ENCODE assay signal across 11 cellular contexts in the genomic region with DNA sequence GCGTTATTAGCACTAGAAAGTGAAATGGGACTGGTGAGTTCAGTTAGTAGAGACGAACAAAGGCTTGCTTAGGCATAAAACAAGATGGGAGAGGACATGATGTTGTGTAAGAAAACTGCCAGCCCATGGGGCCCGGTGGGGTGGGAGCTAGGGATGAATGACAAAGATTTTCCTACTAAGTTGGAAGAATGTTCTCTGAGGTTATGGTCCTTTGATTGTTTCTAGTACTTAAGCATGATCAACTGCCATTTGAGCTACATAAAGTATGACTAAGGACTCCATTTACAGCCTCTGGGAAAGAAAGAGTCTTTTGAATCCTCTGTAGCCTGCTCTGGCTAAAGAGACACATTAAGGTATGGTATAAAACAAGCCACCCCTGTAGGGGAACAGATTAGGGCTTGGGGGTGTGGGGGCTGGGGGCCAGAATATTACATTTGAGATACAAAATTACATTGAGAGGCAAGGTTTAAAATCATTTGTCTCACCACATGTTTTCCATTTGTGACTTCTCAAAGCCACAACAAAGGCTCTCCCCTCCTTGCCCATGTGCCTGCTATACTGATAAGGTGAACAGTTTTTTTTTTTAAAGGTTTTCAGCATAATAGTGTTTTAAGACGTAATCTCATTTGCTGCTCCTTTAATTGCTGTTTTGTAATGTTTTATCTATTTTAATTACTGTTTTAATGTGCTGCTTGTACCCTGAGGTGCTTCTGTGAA.
A peak's percentile ranks its signal among the peaks of the same experiment; 100 is the strongest.
DNase-seq lines count a peak whose midpoint lies in the region; ATAC-seq, FAIRE-seq and TF ChIP-seq lines count a peak whose summit lies in the region.
"Had no signal": no experiment of that assay in that cellular context is flagged by ENCODE, and none has a peak within 500 bp of the region (broad histone marks: within the 10 kb centered on the region; RNA-seq: fewer than 3 reads in every experiment).

No MANE protein-coding gene starts in this region.

- intact Hi-C loops in activated CD4-positive, alpha-beta T cell treated with anti-CD3 and anti-CD28 coated beads for 36 hours (cut with DNase I, micrococcal nuclease) = loop anchor here in 1 of 2 experiments (5.0 to 10.0 kb wide), 4 partner anchors 94 to 378 kb away; no protein-coding TSS in a partner anchor
- intact Hi-C loops in endothelial cell of umbilical vein (cut with micrococcal nuclease) = loop anchor here (1.0 to 10.0 kb wide), 8 partner anchors 112 to 529 kb away; a partner anchor contains a TSS

- POLR2A ChIA-PET in activated CD4-positive, alpha-beta T cell treated with anti-CD3 and anti-CD28 coated beads for 36 hours (lab: Charles Lee) = no interaction called here
- POLR2A ChIA-PET in endothelial cell of umbilical vein (lab: Charles Lee) = interaction anchor here (0.6 kb wide), 1 partner anchor 382 kb away, joined by 3 read pairs; no protein-coding TSS in a partner anchor

- no peaks in the 10 kb centered on the region for H3K27me3 Mint-ChIP-seq in activated CD4-positive, alpha-beta T cell treated with anti-CD3 and anti-CD28 coated beads for 36 hours

- H3K4me2 ChIP-seq in OCI-LY1 (ENCODE audit: low read length) = peak overlapping the region; percentile 19
- H3K4me2 ChIP-seq in endothelial cell of umbilical vein (ENCODE audit: insufficient read depth, low read length) = peak overlapping the region; percentile 70

- no peaks in the 10 kb centered on the region for H3K9me2 ChIP-seq in OCI-LY1 (ENCODE audit: low read depth, low read length)

- H3K4me1 ChIP-seq in OCI-LY1 (ENCODE audit: insufficient read depth, low read length, severe bottlenecking) (peaks cover 75% of the 10 kb centered on the region), endothelial cell of umbilical vein (ENCODE audit: control insufficient read depth, extremely low read depth, insufficient read depth, low read length) (peaks cover 25% of the 10 kb centered on the region)

- H3K9me3 ChIP-seq in OCI-LY1 (ENCODE audit: low read length) = no peaks in the 10 kb centered on the region
- no peaks in the 10 kb centered on the region for H3K9me3 ChIP-seq in endothelial cell of umbilical vein (replicated peaks; ENCODE audit: control insufficient read depth, insufficient read depth, low read length)

- H3K27ac ChIP-seq in OCI-LY1 (ENCODE audit: low read depth, low read length, poor library complexity, severe bottlenecking) = peak overlapping the region; percentile 82
- peak overlapping the region; percentile 98 for H3K27ac ChIP-seq in endothelial cell of umbilical vein (ENCODE audit: insufficient read depth, low read depth, low read length)

- no peaks in the 10 kb centered on the region for H3K9me1 ChIP-seq in endothelial cell of umbilical vein (replicated peaks; ENCODE audit: control insufficient read depth, extremely low read depth, insufficient read depth, low read length)

- no peaks in the 10 kb centered on the region for H3K27me3 ChIP-seq in OCI-LY1 (ENCODE audit: insufficient read depth, low read length)
- H3K27me3 ChIP-seq in endothelial cell of umbilical vein (ENCODE audit: control insufficient read depth in 2 of 2, insufficient read depth in 2 of 2, low read length in 2 of 2) = no peaks in the 10 kb centered on the region

- H3K36me3 ChIP-seq in OCI-LY1 (ENCODE audit: insufficient read depth, low read length) (no peaks in the 10 kb centered on the region), endothelial cell of umbilical vein (ENCODE audit: control insufficient read depth in 2 of 2, extremely low read depth in 1 of 2, insufficient read depth in 2 of 2, low read length in 2 of 2) (no peaks in the 10 kb centered on the region)

- no peak for ATAC-seq in activated CD4-positive, alpha-beta T cell treated with anti-CD3 and anti-CD28 coated beads for 36 hours

- H4K20me1 ChIP-seq in OCI-LY1 (ENCODE audit: insufficient read depth, low read length) (no peaks in the 10 kb centered on the region), endothelial cell of umbilical vein (replicated peaks; ENCODE audit: control insufficient read depth, extremely low read depth, insufficient read depth, low read length) (no peaks in the 10 kb centered on the region)

- peaks cover 32% of the 10 kb centered on the region for H3K4me1 Mint-ChIP-seq in activated CD4-positive, alpha-beta T cell treated with anti-CD3 and anti-CD28 coated beads for 36 hours

- peak; percentile 3 for DNase-seq in activated CD4-positive, alpha-beta T cell treated with anti-CD3 and anti-CD28 coated beads, Interleukin-2, amount 50 U/mL, for 1 hour
- DNase-seq in activated CD4-positive, alpha-beta T cell treated with anti-CD3 and anti-CD28 coated beads for 36 hours = no peak
- peak; percentile 33 for DNase-seq in endothelial cell of umbilical vein (ENCODE audit: low read depth, low spot score)
- peak; percentile 86 for DNase-seq in renal cortical epithelial cell (ENCODE audit: low read depth)
- no peak for DNase-seq in kidney tubule cell (ENCODE audit: low spot score)
- DNase-seq in SHP77 (lab: John Stamatoyannopoulos, UW) = no peak
- no peak for DNase-seq in NOMO-1 treated with dmso at 0.1 percent for 144 hours (lab: John Stamatoyannopoulos, UW; ENCODE audit: unreplicated experiment)
- DNase-seq: NCI-H2081 treated with DMSO at 0.1 percent for 48 hours had no signal

- no peaks in the 10 kb centered on the region for H3K9me3 Mint-ChIP-seq in activated CD4-positive, alpha-beta T cell treated with anti-CD3 and anti-CD28 coated beads for 36 hours (ENCODE audit: low read depth)
- H3K9me3 Mint-ChIP-seq: stimulated activated effector memory CD8-positive, alpha-beta T cell treated with anti-CD3 and anti-CD28 coated beads, Interleukin-12 subunit alpha, Interleukin-12 subunit beta, amount 100 ng/mL, for 72 hours had no signal

- no peak overlapping the region for H3K4me3 Mint-ChIP-seq in activated CD4-positive, alpha-beta T cell treated with anti-CD3 and anti-CD28 coated beads for 36 hours
- H3K4me3 Mint-ChIP-seq: stimulated activated effector memory CD8-positive, alpha-beta T cell treated with anti-CD3 and anti-CD28 coated beads, Interleukin-12 subunit alpha, Interleukin-12 subunit beta, amount 100 ng/mL, for 72 hours had no signal

- H3K9ac ChIP-seq in OCI-LY1 (ENCODE audit: low read length) (peak overlapping the region; percentile 25), endothelial cell of umbilical vein (replicated peaks; ENCODE audit: extremely low read depth, insufficient read depth, low read length) (peak overlapping the region; percentile 22)

- no peak for TF ChIP-seq CTCF in OCI-LY1 (IDR thresholded peaks at IDR 0.05; ENCODE audit: low read length)
- no peak for TF ChIP-seq CTCF in endothelial cell of umbilical vein (IDR thresholded peaks at IDR 0.05; ENCODE audit: extremely low read depth in 1 of 2, insufficient read depth in 1 of 2, low read depth in 1 of 2, low read length in 2 of 2)

- H3K36me3 Mint-ChIP-seq in activated CD4-positive, alpha-beta T cell treated with anti-CD3 and anti-CD28 coated beads for 36 hours (ENCODE audit: low read depth) = peaks cover 2% of the 10 kb centered on the region
- H3K36me3 Mint-ChIP-seq: stimulated activated effector memory CD8-positive, alpha-beta T cell treated with anti-CD3 and anti-CD28 coated beads, Interleukin-12 subunit alpha, Interleukin-12 subunit beta, amount 100 ng/mL, for 72 hours had no signal

- no peak overlapping the region for H3K27ac Mint-ChIP-seq in activated CD4-positive, alpha-beta T cell treated with anti-CD3 and anti-CD28 coated beads for 36 hours
- H3K27ac Mint-ChIP-seq: stimulated activated effector memory CD8-positive, alpha-beta T cell treated with anti-CD3 and anti-CD28 coated beads, Interleukin-12 subunit alpha, Interleukin-12 subunit beta, amount 100 ng/mL, for 72 hours had no signal

- no peaks in the 10 kb centered on the region for H3K79me2 ChIP-seq in OCI-LY1 (ENCODE audit: insufficient read depth, low read length)
- no peaks in the 10 kb centered on the region for H3K79me2 ChIP-seq in endothelial cell of umbilical vein (ENCODE audit: control insufficient read depth, insufficient read depth, low read length)

- 0 out of 2 replicates have a peak, but pooled peaks cover 2% of the 10 kb centered on the region for H3F3A ChIP-seq in OCI-LY1 (ENCODE audit: insufficient read depth, low read length)

- CTCF ChIA-PET in activated CD4-positive, alpha-beta T cell treated with anti-CD3 and anti-CD28 coated beads for 36 hours (lab: Charles Lee) = interaction anchor here (0.6 to 1.0 kb wide), 2 partner anchors 9 to 95 kb away, joined by 3 read pairs; no protein-coding TSS in a partner anchor
- CTCF ChIA-PET in endothelial cell of umbilical vein (lab: Charles Lee) = interaction anchor here (1.0 to 4.9 kb wide), 8 partner anchors 8 to 308 kb away, joined by 3 to 21 read pairs (median 6); no protein-coding TSS in a partner anchor

- H3K4me3 ChIP-seq in OCI-LY1 (ENCODE audit: low read depth, low read length, poor library complexity, severe bottlenecking) (no peak overlapping the region), endothelial cell of umbilical vein (replicated peaks in 1 of 3; ENCODE audit: insufficient read depth in 1 of 3, low read depth in 1 of 3, low read length in 3 of 3) (no peak overlapping the region)

- dilution Hi-C loops in endothelial cell of umbilical vein (cut with MboI; ENCODE audit: extremely low pct_ligation_motif_present, low sequenced_read_pairs) = no loop called here

- no peak for FAIRE-seq in endothelial cell of umbilical vein (lab: Jason Lieb, UNC)
- FAIRE-seq: TTC549 had no signal

- H2AFZ ChIP-seq in OCI-LY1 (ENCODE audit: low read length) (no peak overlapping the region), endothelial cell of umbilical vein (ENCODE audit: low read depth, low read length) (peak overlapping the region; percentile 32)

- no TSS peak for BruUV-seq in endothelial cell of umbilical vein (replicated peaks; lab: Mats Ljungman, UMichigan)

- TF ChIP-seq POLR2A in endothelial cell of umbilical vein (IDR thresholded peaks at IDR 0.05; ENCODE audit: low read depth, low read length) = no peak

TF ChIP-seq in endothelial cell of umbilical vein, 7 proteins besides CTCF, POLR2A, EP300 and RAD21:
- TF ChIP-seq, protein P1, sequence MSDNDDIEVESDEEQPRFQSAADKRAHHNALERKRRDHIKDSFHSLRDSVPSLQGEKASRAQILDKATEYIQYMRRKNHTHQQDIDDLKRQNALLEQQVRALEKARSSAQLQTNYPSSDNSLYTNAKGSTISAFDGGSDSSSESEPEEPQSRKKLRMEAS (IDR thresholded peaks at IDR 0.05; ENCODE audit: insufficient read depth, insufficient read length) = no peak
- TF ChIP-seq MYC (IDR thresholded peaks at IDR 0.05; ENCODE audit: low read depth, low read length) = no peak
- TF ChIP-seq JUN (IDR thresholded peaks at IDR 0.05; ENCODE audit: borderline replicate concordance, insufficient read depth, insufficient read length, low read depth) = no peak
- no peak for TF ChIP-seq POLR2AphosphoS5 (IDR thresholded peaks at IDR 0.05; ENCODE audit: insufficient read depth, low read depth, low read length)
- TF ChIP-seq GATA2 (IDR thresholded peaks at IDR 0.05; ENCODE audit: insufficient read depth, insufficient read length, low read depth, low read length) = no peak
- no peak for TF ChIP-seq EZH2 (IDR thresholded peaks at IDR 0.05; ENCODE audit: borderline replicate concordance, low read depth, low read length, severe bottlenecking)
- no peak for TF ChIP-seq FOS (IDR thresholded peaks at IDR 0.05; ENCODE audit: borderline replicate concordance, insufficient read depth, low read length)

Comparison
In these comparisons a context has a peak if more than half of its experiments do, and no peak if none do; other contexts are left out.
1. DNase-seq: peak in activated CD4-positive, alpha-beta T cell treated with anti-CD3 and anti-CD28 coated beads, Interleukin-2, amount 50 U/mL, for 1 hour (single experiment), endothelial cell of umbilical vein (single experiment) and renal cortical epithelial cell (single experiment); none in activated CD4-positive, alpha-beta T cell treated with anti-CD3 and anti-CD28 coated beads for 36 hours (single experiment), kidney tubule cell (single experiment), SHP77 (0 of 2) and NOMO-1 treated with dmso at 0.1 percent for 144 hours (single experiment).